Comparison of ENCODE assay signal across 19 cellular contexts in the genomic region with DNA sequence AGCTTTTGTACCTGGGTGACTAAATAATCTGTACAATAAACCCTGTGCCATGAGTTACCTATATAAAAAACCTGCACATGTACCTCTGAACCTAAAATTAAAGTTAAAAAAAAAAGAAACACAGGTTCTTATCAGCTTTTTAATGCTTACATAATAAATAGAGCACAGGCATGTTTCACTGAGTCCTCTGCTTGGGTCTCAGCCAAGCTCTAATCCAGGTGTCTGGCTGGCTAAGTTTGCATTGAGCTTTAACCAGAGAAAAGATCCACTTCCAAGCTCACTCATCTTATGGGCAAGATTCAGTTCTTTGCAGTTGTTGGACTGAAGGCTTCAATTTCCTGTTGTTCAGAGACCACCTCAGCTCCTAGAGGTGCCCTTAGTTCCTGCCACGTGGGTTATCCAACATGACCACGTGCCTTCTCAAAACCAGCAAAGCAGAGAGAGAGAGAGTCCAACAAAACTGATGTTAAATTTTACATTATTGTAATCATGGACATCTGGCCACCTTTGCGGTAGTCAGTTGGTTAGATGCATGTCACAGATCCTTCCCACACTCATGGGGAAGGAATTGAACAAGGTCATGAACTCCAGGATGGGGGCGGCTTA.
DNase-seq lines count a peak whose midpoint lies in the region; ATAC-seq and TF ChIP-seq lines count a peak whose summit lies in the region.
"Had no signal": no experiment of that assay in that cellular context is flagged by ENCODE, and none has a peak within 500 bp of the region (broad histone marks: within the 10 kb centered on the region; RNA-seq: fewer than 3 reads in every experiment).

No MANE protein-coding gene starts in this region.

- H3K4me3 ChIP-seq in fibroblast of mammary gland (ENCODE audit: control insufficient read depth, low read depth, low read length) (no peak overlapping the region), right lobe of liver (no peak overlapping the region), transverse colon (no peak overlapping the region), right cardiac atrium (ENCODE audit: low read length) (no peak overlapping the region), A673 (ENCODE audit: low read depth, low read length, poor library complexity, severe bottlenecking) (no peak overlapping the region)
- H3K4me3 ChIP-seq: BLaER1 treated with 17β-estradiol and CSF1 and Interleukin-3, amounts not matched to agents 10 nM and 100 nM; GM12878; HAP-1 had no signal

- H3K27ac Mint-ChIP-seq in activated CD8-positive, alpha-beta memory T cell treated with anti-CD3 and anti-CD28 coated beads, Interleukin-2, amount 10 ng/mL, durations not matched to agents 7 days and 5 days: no peak overlapping the region
- H3K27ac Mint-ChIP-seq: B cell; CD8-positive, alpha-beta memory T cell had no signal

- CTCF ChIA-PET in activated CD8-positive, alpha-beta memory T cell treated with anti-CD3 and anti-CD28 coated beads, Interleukin-2, amount 10 ng/mL, durations not matched to agents 7 days and 5 days (lab: Charles Lee): no interaction called here
- CTCF ChIA-PET in A673 (lab: Charles Lee): no interaction called here

- POLR2A ChIA-PET in A673 (lab: Charles Lee; ENCODE audit: low non-redundant PET): no interaction called here

- no peak overlapping the region for H3K4me3 Mint-ChIP-seq in activated CD8-positive, alpha-beta memory T cell treated with anti-CD3 and anti-CD28 coated beads, Interleukin-2, amount 10 ng/mL, durations not matched to agents 7 days and 5 days
- H3K4me3 Mint-ChIP-seq: B cell; CD8-positive, alpha-beta memory T cell had no signal

- no peaks in the 10 kb centered on the region for H3K36me3 Mint-ChIP-seq in activated CD8-positive, alpha-beta memory T cell treated with anti-CD3 and anti-CD28 coated beads, Interleukin-2, amount 10 ng/mL, durations not matched to agents 7 days and 5 days

- WGBS in right lobe of liver (ENCODE audit: insufficient coverage, low coverage, low lambda C conversion rate, missing lambda C conversion rate): 51% methylated on average over 3 of the region's 4 CpGs
- WGBS in transverse colon (ENCODE audit: low coverage in 1 of 2), 2 donors: 76% methylated on average over 4 of the region's 4 CpGs; no CpG with 5 or more reads in 1 of the 2 donors
- WGBS in right cardiac atrium: 81% methylated on average over 4 of the region's 4 CpGs

- H3K27me3 ChIP-seq in right lobe of liver (no peaks in the 10 kb centered on the region), transverse colon (no peaks in the 10 kb centered on the region), right cardiac atrium (ENCODE audit: control insufficient read depth, insufficient read depth) (no peaks in the 10 kb centered on the region), A673 (replicated peaks; ENCODE audit: insufficient read depth, low read depth, low read length, poor library complexity) (no peaks in the 10 kb centered on the region)
- H3K27me3 ChIP-seq: BLaER1 treated with 17β-estradiol and CSF1 and Interleukin-3, amounts not matched to agents 10 nM and 100 nM had no signal

- H3K36me3 ChIP-seq in right lobe of liver: no peaks in the 10 kb centered on the region
- no peaks in the 10 kb centered on the region for H3K36me3 ChIP-seq in transverse colon
- no peaks in the 10 kb centered on the region for H3K36me3 ChIP-seq in A673 (ENCODE audit: insufficient read depth, low read length, poor library complexity, severe bottlenecking)
- H3K36me3 ChIP-seq: BLaER1 treated with 17β-estradiol and CSF1 and Interleukin-3, amounts not matched to agents 10 nM and 100 nM; HAP-1 had no signal

- in situ Hi-C loops in transverse colon (cut with MboI; ENCODE audit: low pct_ligation_motif_present in 1 of 4, low pct_unique_long_range_greater_than_20kb in 1 of 4, low sequenced_read_pairs in 3 of 4): no loop called here

- H3K27ac ChIP-seq in right lobe of liver: peak overlapping the region in 1 of 3 donors; percentile 38
- H3K27ac ChIP-seq in transverse colon: peak overlapping the region in 3 of 4 donors; percentile 69 to 88 (median 77)
- no peak overlapping the region for H3K27ac ChIP-seq in right cardiac atrium (ENCODE audit: low read length)
- no peak overlapping the region for H3K27ac ChIP-seq in A673 (ENCODE audit: low read depth, low read length, poor library complexity, severe bottlenecking)
- H3K27ac ChIP-seq: BLaER1 treated with 17β-estradiol and CSF1 and Interleukin-3, amounts not matched to agents 10 nM and 100 nM had no signal

- TF ChIP-seq POLR2A in right lobe of liver (IDR thresholded peaks at IDR 0.05) (no peak), transverse colon (IDR thresholded peaks at IDR 0.05) (no peak)

- no peak for ATAC-seq in activated CD8-positive, alpha-beta memory T cell treated with anti-CD3 and anti-CD28 coated beads, Interleukin-2, amount 10 ng/mL, durations not matched to agents 7 days and 5 days
- ATAC-seq in right lobe of liver (peak; percentile 39 to 73 (median 57)), right cardiac atrium (no peak)
- ATAC-seq: GM12878 had no signal

- TF ChIP-seq CTCF in fibroblast of mammary gland (conservative IDR thresholded peaks at IDR 0.05; ENCODE audit: control insufficient read depth, insufficient read depth, low read depth, low read length) (no peak), right lobe of liver (IDR thresholded peaks at IDR 0.05) (no peak), transverse colon (IDR thresholded peaks at IDR 0.05) (no peak), A673 (conservative IDR thresholded peaks at IDR 0.05; ENCODE audit: low read depth, low read length) (no peak)

- H3K9me3 ChIP-seq in right lobe of liver (peaks cover 0 to 3% (median 0%) of the 10 kb centered on the region in 4 donors), transverse colon (peaks cover 6 to 7% of the 10 kb centered on the region in 2 donors), right cardiac atrium (ENCODE audit: control insufficient read depth, low read length) (peaks cover 2% of the 10 kb centered on the region), A673 (ENCODE audit: low read depth, low read length, poor library complexity, severe bottlenecking) (peaks cover 19% of the 10 kb centered on the region)
- H3K9me3 ChIP-seq: HAP-1 had no signal

- peaks cover 4% of the 10 kb centered on the region for H3K9me3 Mint-ChIP-seq in activated CD8-positive, alpha-beta memory T cell treated with anti-CD3 and anti-CD28 coated beads, Interleukin-2, amount 10 ng/mL, durations not matched to agents 7 days and 5 days (ENCODE audit: low read depth)

- intact Hi-C loops in right lobe of liver (cut with DNase I) (no loop called here), transverse colon (cut with DNase I; ENCODE audit: low total_unique reads) (no loop called here), right cardiac atrium (cut with DNase I) (no loop called here), A673 (cut with micrococcal nuclease; ENCODE audit: unreplicated experiment) (no loop called here)

- peak; percentile 30 for DNase-seq in activated CD8-positive, alpha-beta memory T cell treated with anti-CD3 and anti-CD28 coated beads, Interleukin-2, amount 10 ng/mL, durations not matched to agents 7 days and 5 days
- DNase-seq in activated CD8-positive, alpha-beta memory T cell treated with anti-CD3 and anti-CD28 coated beads, Interleukin-2, amount 50 U/mL, for 48 hours: no peak
- peak; percentile 19 for DNase-seq in fibroblast of mammary gland (ENCODE audit: low read depth)
- peak in 1 of 3 donors; percentile 78 for DNase-seq in right lobe of liver
- no peak for DNase-seq in transverse colon
- DNase-seq in right cardiac atrium: no peak
- DNase-seq in A673 (ENCODE audit: low spot score): no peak
- DNase-seq in NCI-H2171 treated with DMSO at 0.1 percent for 48 hours (lab: John Stamatoyannopoulos, UW): no peak
- DNase-seq: 8988T; CD8-positive, alpha-beta memory T cell; COR-L47; DMS 273 treated with DMSO at 0.1 percent for 48 hours; DMS53; DND-41; EL had no signal

- no TSS peak for BruUV-seq in A673 (replicated peaks; lab: Mats Ljungman, UMichigan)

- TF ChIP-seq EP300 in transverse colon (IDR thresholded peaks at IDR 0.05; ENCODE audit: low read depth): no peak

- no peaks in the 10 kb centered on the region for H3K4me1 Mint-ChIP-seq in activated CD8-positive, alpha-beta memory T cell treated with anti-CD3 and anti-CD28 coated beads, Interleukin-2, amount 10 ng/mL, durations not matched to agents 7 days and 5 days
- H3K4me1 Mint-ChIP-seq: B cell; CD8-positive, alpha-beta memory T cell had no signal

- H3K27me3 Mint-ChIP-seq in activated CD8-positive, alpha-beta memory T cell treated with anti-CD3 and anti-CD28 coated beads, Interleukin-2, amount 10 ng/mL, durations not matched to agents 7 days and 5 days: peaks cover 13% of the 10 kb centered on the region

- peaks cover 0 to 40% (median 12%) of the 10 kb centered on the region in 4 donors for H3K4me1 ChIP-seq in right lobe of liver
- H3K4me1 ChIP-seq in transverse colon: peaks cover 0 to 42% (median 17%) of the 10 kb centered on the region in 4 donors
- no peaks in the 10 kb centered on the region for H3K4me1 ChIP-seq in right cardiac atrium (ENCODE audit: control insufficient read depth, insufficient read depth, low read length)
- H3K4me1 ChIP-seq in A673 (ENCODE audit: insufficient read depth, low read length, poor library complexity, severe bottlenecking): no peaks in the 10 kb centered on the region
- H3K4me1 ChIP-seq: BLaER1 treated with 17β-estradiol and CSF1 and Interleukin-3, amounts not matched to agents 10 nM and 100 nM; HAP-1 had no signal

Comparison
In these comparisons a context has a peak if more than half of its experiments do, and no peak if none do; other contexts are left out.
1. DNase-seq: peak in activated CD8-positive, alpha-beta memory T cell treated with anti-CD3 and anti-CD28 coated beads, Interleukin-2, amount 10 ng/mL, durations not matched to agents 7 days and 5 days (single experiment) and fibroblast of mammary gland (single experiment); none in activated CD8-positive, alpha-beta memory T cell treated with anti-CD3 and anti-CD28 coated beads, Interleukin-2, amount 50 U/mL, for 48 hours (single experiment), transverse colon (single experiment), right cardiac atrium (0 of 3), A673 (single experiment) and NCI-H2171 treated with DMSO at 0.1 percent for 48 hours (single experiment).
2. ATAC-seq: peak in right lobe of liver (4 of 4); none in activated CD8-positive, alpha-beta memory T cell treated with anti-CD3 and anti-CD28 coated beads, Interleukin-2, amount 10 ng/mL, durations not matched to agents 7 days and 5 days (single experiment) and right cardiac atrium (0 of 2).
3. H3K27ac ChIP-seq: peak in transverse colon (3 of 4); none in right cardiac atrium (single experiment) and A673 (single experiment).